In genomic region chr9:133199648-133200321, GRCh38 we compare ENCODE assay signal across 10 cellular contexts. TPM values are rescaled to one million over a fixed set of nuclear protein-coding genes. Genes with fewer than 3 reads are reported as not detected.
DNase-seq lines count a peak whose midpoint lies in the region; ATAC-seq lines count a peak whose summit lies in the region.
"Had no signal": no experiment of that assay in that cellular context is flagged by ENCODE, and none has a peak within 500 bp of the region (broad histone marks: within the 10 kb centered on the region; RNA-seq: fewer than 3 reads in every experiment).

No MANE protein-coding gene starts in this region.

- CTCF ChIA-PET in activated CD4-positive, alpha-beta memory T cell treated with anti-CD3 and anti-CD28 coated beads, Interleukin-2, amount 10 ng/mL, durations not matched to agents 7 days and 5 days (lab: Charles Lee), result interaction anchor here (0.6 to 1.5 kb wide), 2 partner anchors 14 to 1839 kb away, joined by 3 to 8 read pairs; no protein-coding TSS in a partner anchor

- peaks cover 4% of the 10 kb centered on the region for H3K4me1 Mint-ChIP-seq in activated CD4-positive, alpha-beta memory T cell treated with anti-CD3 and anti-CD28 coated beads, Interleukin-2, amount 10 ng/mL, durations not matched to agents 7 days and 5 days

- DNase-seq in DMS53 treated with DMSO at 0.1 percent for 48 hours (lab: John Stamatoyannopoulos, UW; ENCODE audit: unreplicated experiment) (peak; percentile 72), left cardiac atrium (peak; percentile 51), HCEC 1CT (no peak), NCI-H1105 treated with DMSO at 0.1 percent for 48 hours (lab: John Stamatoyannopoulos, UW) (no peak), globus pallidus (ENCODE audit: low spot score) (no peak)
- DNase-seq in activated CD4-positive, alpha-beta memory T cell treated with anti-CD3 and anti-CD28 coated beads, Interleukin-2, amount 10 ng/mL, durations not matched to agents 7 days and 5 days, result peak; percentile 28
- DNase-seq in stimulated activated CD4-positive, alpha-beta T cell treated with anti-CD3 and anti-CD28 coated beads, Interleukin-12 subunit alpha, Interleukin-12 subunit beta, amount 100 ng/mL, for 4 hours, result peak; percentile 35

- intact Hi-C loops in left cardiac atrium (cut with DNase I), result no loop called here

- no peak overlapping the region for H3K27ac Mint-ChIP-seq in activated CD4-positive, alpha-beta memory T cell treated with anti-CD3 and anti-CD28 coated beads, Interleukin-2, amount 10 ng/mL, durations not matched to agents 7 days and 5 days

- H3K36me3 Mint-ChIP-seq in activated CD4-positive, alpha-beta memory T cell treated with anti-CD3 and anti-CD28 coated beads, Interleukin-2, amount 10 ng/mL, durations not matched to agents 7 days and 5 days (ENCODE audit: low read depth), result no peaks in the 10 kb centered on the region

- ATAC-seq in left cardiac atrium, result peak in 1 of 2 donors; percentile 55
- ATAC-seq in HG02852 (IDR thresholded peaks at IDR 0.05; ENCODE audit: unreplicated experiment), result no peak

- peaks cover 8% of the 10 kb centered on the region for H3K27me3 Mint-ChIP-seq in activated CD4-positive, alpha-beta memory T cell treated with anti-CD3 and anti-CD28 coated beads, Interleukin-2, amount 10 ng/mL, durations not matched to agents 7 days and 5 days

- peak overlapping the region; percentile 45 for H3K4me3 Mint-ChIP-seq in activated CD4-positive, alpha-beta memory T cell treated with anti-CD3 and anti-CD28 coated beads, Interleukin-2, amount 10 ng/mL, durations not matched to agents 7 days and 5 days

- no peaks in the 10 kb centered on the region for H3K9me3 Mint-ChIP-seq in activated CD4-positive, alpha-beta memory T cell treated with anti-CD3 and anti-CD28 coated beads, Interleukin-2, amount 10 ng/mL, durations not matched to agents 7 days and 5 days

- POLR2A ChIA-PET in activated CD4-positive, alpha-beta memory T cell treated with anti-CD3 and anti-CD28 coated beads, Interleukin-2, amount 10 ng/mL, durations not matched to agents 7 days and 5 days (lab: Charles Lee), result no interaction called here

RNA-seq across cellular contexts. Expression of gene OBP2B, which starts 9.3 kb away (rescaled TPM):
- total RNA-seq in activated CD4-positive, alpha-beta memory T cell treated with anti-CD3 and anti-CD28 coated beads, Interleukin-2, amount 10 ng/mL, durations not matched to agents 7 days and 5 days, result not detected
- total RNA-seq in left cardiac atrium, result not detected
- total RNA-seq: bronchial epithelial cell, LHCN-M2 had no signal

RNA-seq across cellular contexts. Expression of gene GBGT1, which starts 36.1 kb away (rescaled TPM):
- 1 to 10 TPM; 2.5 to 3.9 TPM for total RNA-seq in activated CD4-positive, alpha-beta memory T cell treated with anti-CD3 and anti-CD28 coated beads, Interleukin-2, amount 10 ng/mL, durations not matched to agents 7 days and 5 days
- 10 to 100 TPM; 10.8 to 12.8 TPM for total RNA-seq in left cardiac atrium

Comparison
In these comparisons a context has a peak if more than half of its experiments do, and no peak if none do; other contexts are left out.
1. DNase-seq: peak in DMS53 treated with DMSO at 0.1 percent for 48 hours (single experiment), activated CD4-positive, alpha-beta memory T cell treated with anti-CD3 and anti-CD28 coated beads, Interleukin-2, amount 10 ng/mL, durations not matched to agents 7 days and 5 days (single experiment), left cardiac atrium (single experiment) and stimulated activated CD4-positive, alpha-beta T cell treated with anti-CD3 and anti-CD28 coated beads, Interleukin-12 subunit alpha, Interleukin-12 subunit beta, amount 100 ng/mL, for 4 hours (single experiment); none in HCEC 1CT (single experiment), NCI-H1105 treated with DMSO at 0.1 percent for 48 hours (single experiment) and globus pallidus (single experiment).